10 cellular contexts compared by ENCODE assay signal in the genomic region with DNA sequence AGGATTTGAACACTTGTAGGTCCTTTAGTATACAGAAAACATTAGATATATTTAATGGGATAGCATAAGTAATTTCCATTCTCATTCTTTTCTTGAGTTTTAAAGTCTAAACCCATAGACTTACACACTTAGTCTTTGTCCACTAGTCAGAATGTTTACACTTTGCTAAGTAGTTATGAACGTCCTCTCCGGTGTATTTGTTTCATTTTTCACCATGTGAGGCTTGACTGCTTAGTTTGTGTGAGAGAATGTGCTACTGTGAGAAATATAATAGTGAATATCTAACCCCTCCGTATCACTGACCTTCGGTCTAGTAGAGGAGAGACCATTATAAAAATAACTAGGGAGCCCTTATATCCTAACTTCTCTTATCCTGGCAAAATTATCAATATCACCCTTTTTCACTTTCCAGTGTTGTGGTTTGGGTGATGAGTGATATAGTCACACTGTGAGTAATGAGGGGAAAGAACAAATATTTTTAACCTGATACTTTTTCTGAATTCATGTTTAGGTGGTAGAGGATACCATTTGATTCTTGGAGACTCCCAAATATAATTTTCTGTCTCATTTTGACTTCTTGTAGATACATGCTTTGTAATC.
A peak's percentile ranks its signal among the peaks of the same experiment; 100 is the strongest.
DNase-seq lines count a peak whose midpoint lies in the region; ATAC-seq, FAIRE-seq and TF ChIP-seq lines count a peak whose summit lies in the region.
"Had no signal": no experiment of that assay in that cellular context is flagged by ENCODE, and none has a peak within 500 bp of the region (broad histone marks: within the 10 kb centered on the region; RNA-seq: fewer than 3 reads in every experiment).

No MANE protein-coding gene starts in this region.

- H3K4me1 ChIP-seq in keratinocyte (ENCODE audit: control insufficient read depth, extremely low read depth, insufficient read depth, low read length): peaks cover 20% of the 10 kb centered on the region

- dilution Hi-C loops in keratinocyte (cut with MboI; ENCODE audit: extremely low pct_ligation_motif_present, low sequenced_read_pairs): no loop called here

- H3K79me2 ChIP-seq in keratinocyte (ENCODE audit: control insufficient read depth, insufficient read depth, low read length): peaks cover 10% of the 10 kb centered on the region

- H4K20me1 ChIP-seq in keratinocyte (ENCODE audit: control insufficient read depth, extremely low read depth, insufficient read depth, low read length): no peaks in the 10 kb centered on the region

- ATAC-seq in GM18505 (IDR thresholded peaks at IDR 0.05; ENCODE audit: unreplicated experiment) (peak; percentile 39), GM21717 (IDR thresholded peaks at IDR 0.05; ENCODE audit: unreplicated experiment) (peak; percentile 63), HG03558 (IDR thresholded peaks at IDR 0.05; ENCODE audit: extremely low read depth, unreplicated experiment) (peak; percentile 35)

- H3K9ac ChIP-seq in keratinocyte (ENCODE audit: control insufficient read depth, extremely low read depth, insufficient read depth, low read length): no peak overlapping the region

- H3K9me1 ChIP-seq in keratinocyte (ENCODE audit: control insufficient read depth, extremely low read depth, insufficient read depth, low read length): no peaks in the 10 kb centered on the region

- DNase-seq in keratinocyte (ENCODE audit: low read depth, low spot score) (no peak), posterior cingulate gyrus (no peak), anterior cingulate cortex (lab: John Stamatoyannopoulos, UW) (no peak), MV-4-11 (lab: John Stamatoyannopoulos, UW) (no peak), AG20443 (ENCODE audit: low spot score) (no peak)
- DNase-seq: tibial artery had no signal

- peak overlapping the region; percentile 77 for H3K4me2 ChIP-seq in keratinocyte (ENCODE audit: control insufficient read depth, extremely low read depth, insufficient read depth, low read depth, low read length)

- no peaks in the 10 kb centered on the region for H3K27me3 ChIP-seq in keratinocyte (ENCODE audit: control insufficient read depth, extremely low read depth, insufficient read depth, low read length)
- H3K27me3 ChIP-seq: tibial artery had no signal

- peak; percentile 58 for FAIRE-seq in keratinocyte (lab: Jason Lieb, UNC)

- TF ChIP-seq CTCF in keratinocyte (optimal IDR thresholded peaks at IDR 0.05 in 1 of 3, IDR thresholded peaks at IDR 0.05 in 1 of 3, conservative IDR thresholded peaks at IDR 0.05 in 1 of 3; ENCODE audit: extremely low read depth in 1 of 3, insufficient read depth in 2 of 3, low read length in 3 of 3): no peak

- H3K27ac ChIP-seq in keratinocyte (ENCODE audit: control insufficient read depth, insufficient read depth, low read length): peak overlapping the region; percentile 60
- H3K27ac ChIP-seq: tibial artery had no signal

- H2AFZ ChIP-seq in keratinocyte (ENCODE audit: control insufficient read depth, low read length): no peak overlapping the region

- no peaks in the 10 kb centered on the region for H3K36me3 ChIP-seq in keratinocyte (ENCODE audit: control insufficient read depth in 2 of 2, extremely low read depth in 1 of 2, insufficient read depth in 2 of 2, low read length in 2 of 2)
- H3K36me3 ChIP-seq: tibial artery had no signal

- no peak for TF ChIP-seq POLR2A in GM18505 (IDR thresholded peaks at IDR 0.05; ENCODE audit: borderline replicate concordance, extremely low read depth, insufficient read depth, insufficient read length)

- H3K4me3 ChIP-seq in keratinocyte (ENCODE audit: control insufficient read depth in 2 of 3, extremely low read depth in 1 of 3, insufficient read depth in 2 of 3, low read depth in 1 of 3, low read length in 3 of 3): peak overlapping the region in 1 of 3 experiments; percentile 60
- H3K4me3 ChIP-seq: skin epidermis, tibial artery had no signal

- intact Hi-C loops in posterior cingulate gyrus (cut with DNase I): no loop called here

- no peaks in the 10 kb centered on the region for H3K9me3 ChIP-seq in keratinocyte (ENCODE audit: control insufficient read depth, low read depth, low read length)
- H3K9me3 ChIP-seq: tibial artery had no signal
